Comparison of ENCODE assay signal across 28 cellular contexts in genomic region chr2:84942166-84942565, GRCh38. TPM values are rescaled to one million over a fixed set of nuclear protein-coding genes. Genes with fewer than 3 reads are reported as not detected.
DNase-seq lines count a peak whose midpoint lies in the region; TF ChIP-seq lines count a peak whose summit lies in the region.
"Had no signal": no experiment of that assay in that cellular context is flagged by ENCODE, and none has a peak within 500 bp of the region (broad histone marks: within the 10 kb centered on the region; RNA-seq: fewer than 3 reads in every experiment).

No MANE protein-coding gene starts in this region.

- peak overlapping the region; percentile 61 for H3K4me2 ChIP-seq in OCI-LY3 (ENCODE audit: low read length)
- H3K4me2 ChIP-seq: neural progenitor cell had no signal

- peaks cover 93% of the 10 kb centered on the region for H3K4me1 ChIP-seq in OCI-LY3 (ENCODE audit: low read length)
- H3K4me1 ChIP-seq in spleen = peaks cover 6 to 86% (median 51%) of the 10 kb centered on the region in 6 donors
- H3K4me1 ChIP-seq: neural progenitor cell, right atrium auricular region, uterus had no signal

- DNase-seq in activated T-cell treated with anti-CD3 and anti-CD28 coated beads, Interleukin-2, amount 50 U/mL, for 24 hours = no peak
- no peak for DNase-seq in activated T-cell treated with anti-CD3 and anti-CD28 coated beads, Interleukin-2, amount 50 U/mL, for 48 hours
- DNase-seq in activated naive CD8-positive, alpha-beta T cell treated with anti-CD3 and anti-CD28 coated beads for 36 hours = no peak
- DNase-seq in spleen (peak; percentile 44), RKO (ENCODE audit: low spot score) (no peak), NCI-H146 treated with DMSO at 0.1 percent for 48 hours (lab: John Stamatoyannopoulos, UW; ENCODE audit: unreplicated experiment) (no peak), DMS153 (lab: John Stamatoyannopoulos, UW) (no peak)
- DNase-seq: activated CD4-positive, alpha-beta memory T cell treated with anti-CD3 and anti-CD28 coated beads, Interleukin-2, amount 10 ng/mL, durations not matched to agents 7 days and 5 days; activated effector memory CD4-positive, alpha-beta T cell treated with Interleukin-2 at 50 U/mL for 16 hours; CD4-positive, CD25-positive, alpha-beta regulatory T cell; central memory CD4-positive, alpha-beta T cell; DND-41; GF-D8; mesenchymal stem cell; NCI-H1417; NCI-H2081; NCI-H2227 treated with DMSO at 0.1 percent for 48 hours; NCI-H526 treated with DMSO at 0.1 percent for 48 hours; pancreas; small intestine; stimulated activated CD4-positive, alpha-beta T cell treated with anti-CD3 and anti-CD28 coated beads, Interleukin-1b, Interleukin-23, amount 100 ng/mL, for 48 hours; stomach; uterus had no signal

- H3K27ac ChIP-seq in OCI-LY3 (ENCODE audit: low read length) (peak overlapping the region; percentile 99), spleen (peak overlapping the region in 3 of 8 donors; percentile 43 to 55 (median 48))
- H3K27ac ChIP-seq: neural progenitor cell, pancreas, right atrium auricular region, SJSA1, stomach, uterus had no signal

- H3K9ac ChIP-seq in OCI-LY3 (ENCODE audit: low read length) = peak overlapping the region; percentile 45; the same call in 1 of the 2 replicates
- H3K9ac ChIP-seq: neural progenitor cell had no signal

- peaks cover 2% of the 10 kb centered on the region for H3K9me3 Mint-ChIP-seq in activated T-cell treated with anti-CD3 and anti-CD28 coated beads, Interleukin-2, amount 50 U/mL, for 24 hours
- peaks cover 5% of the 10 kb centered on the region for H3K9me3 Mint-ChIP-seq in activated naive CD8-positive, alpha-beta T cell treated with anti-CD3 and anti-CD28 coated beads for 36 hours
- H3K9me3 Mint-ChIP-seq: activated CD4-positive, alpha-beta memory T cell treated with anti-CD3 and anti-CD28 coated beads, Interleukin-2, amount 10 ng/mL, durations not matched to agents 7 days and 5 days; CD4-positive, CD25-positive, alpha-beta regulatory T cell; neural progenitor cell had no signal

- intact Hi-C loops in spleen (cut with DNase I; ENCODE audit: low total_unique reads) = no loop called here

- H3K9me3 ChIP-seq in OCI-LY3 (ENCODE audit: insufficient read depth, low read length) = no peaks in the 10 kb centered on the region
- no peaks in the 10 kb centered on the region for H3K9me3 ChIP-seq in spleen
- H3K9me3 ChIP-seq: left lung, pancreas, right atrium auricular region, SJSA1, stomach, uterus had no signal

- TF ChIP-seq CTCF in OCI-LY3 (IDR thresholded peaks at IDR 0.05; ENCODE audit: low read depth, low read length) = no peak
- no peak for TF ChIP-seq CTCF in spleen (IDR thresholded peaks at IDR 0.05 in 8 of 11, conservative IDR thresholded peaks at IDR 0.05 in 3 of 11)

- no peaks in the 10 kb centered on the region for H4K20me1 ChIP-seq in OCI-LY3 (ENCODE audit: insufficient read depth, low read length)

- H3K79me2 ChIP-seq in OCI-LY3 (ENCODE audit: low read length) = peaks cover 9% of the 10 kb centered on the region; the same call in 1 of the 2 replicates

- no peak overlapping the region for H2AFZ ChIP-seq in OCI-LY3 (ENCODE audit: low read depth, low read length)
- H2AFZ ChIP-seq: neural progenitor cell had no signal

- 92 to 98% (median 94%) methylated on average over 2 of the region's 2 CpGs for WGBS in spleen, 5 donors

- H3K36me3 ChIP-seq in OCI-LY3 (replicated peaks; ENCODE audit: low read depth, low read length) (peaks cover 5% of the 10 kb centered on the region), spleen (no peaks in the 10 kb centered on the region)
- H3K36me3 ChIP-seq: left lung, neural progenitor cell, pancreas, right atrium auricular region, SJSA1, stomach, uterus had no signal

- H3K36me3 Mint-ChIP-seq in activated T-cell treated with anti-CD3 and anti-CD28 coated beads, Interleukin-2, amount 50 U/mL, for 24 hours (ENCODE audit: low read depth) = peaks cover 2% of the 10 kb centered on the region
- H3K36me3 Mint-ChIP-seq in activated naive CD8-positive, alpha-beta T cell treated with anti-CD3 and anti-CD28 coated beads for 36 hours = peaks cover 42% of the 10 kb centered on the region
- H3K36me3 Mint-ChIP-seq: CD4-positive, CD25-positive, alpha-beta regulatory T cell; neural progenitor cell had no signal

- no peak overlapping the region for H3K4me3 Mint-ChIP-seq in activated T-cell treated with anti-CD3 and anti-CD28 coated beads, Interleukin-2, amount 50 U/mL, for 24 hours
- H3K4me3 Mint-ChIP-seq in activated naive CD8-positive, alpha-beta T cell treated with anti-CD3 and anti-CD28 coated beads for 36 hours = no peak overlapping the region
- H3K4me3 Mint-ChIP-seq: activated CD4-positive, alpha-beta memory T cell treated with anti-CD3 and anti-CD28 coated beads, Interleukin-2, amount 10 ng/mL, durations not matched to agents 7 days and 5 days; neural progenitor cell had no signal

- peak overlapping the region; percentile 88 for H3K27ac Mint-ChIP-seq in activated T-cell treated with anti-CD3 and anti-CD28 coated beads, Interleukin-2, amount 50 U/mL, for 24 hours
- H3K27ac Mint-ChIP-seq in activated naive CD8-positive, alpha-beta T cell treated with anti-CD3 and anti-CD28 coated beads for 36 hours = peak overlapping the region; percentile 51
- H3K27ac Mint-ChIP-seq: activated CD4-positive, alpha-beta memory T cell treated with anti-CD3 and anti-CD28 coated beads, Interleukin-2, amount 10 ng/mL, durations not matched to agents 7 days and 5 days; neural progenitor cell had no signal

- no peak for TF ChIP-seq POLR2A in spleen (IDR thresholded peaks at IDR 0.05)

- H3K27me3 ChIP-seq in OCI-LY3 (ENCODE audit: low read depth, low read length) = no peaks in the 10 kb centered on the region
- no peaks in the 10 kb centered on the region for H3K27me3 ChIP-seq in spleen (replicated peaks in 1 of 7)
- H3K27me3 ChIP-seq: left lung, neural progenitor cell, pancreas, right atrium auricular region, SJSA1, stomach, uterus had no signal

- peak overlapping the region; percentile 20; the same call in 1 of the 2 replicates for H3K4me3 ChIP-seq in OCI-LY3 (ENCODE audit: low read length)
- no peak overlapping the region for H3K4me3 ChIP-seq in spleen
- H3K4me3 ChIP-seq: left lung, neural progenitor cell, pancreas, right atrium auricular region, SJSA1, stomach, uterus had no signal

- peaks cover 81% of the 10 kb centered on the region for H3K4me1 Mint-ChIP-seq in activated T-cell treated with anti-CD3 and anti-CD28 coated beads, Interleukin-2, amount 50 U/mL, for 24 hours (ENCODE audit: low read depth)
- peaks cover 72% of the 10 kb centered on the region for H3K4me1 Mint-ChIP-seq in activated naive CD8-positive, alpha-beta T cell treated with anti-CD3 and anti-CD28 coated beads for 36 hours

- H3K27me3 Mint-ChIP-seq in activated T-cell treated with anti-CD3 and anti-CD28 coated beads, Interleukin-2, amount 50 U/mL, for 24 hours = no peaks in the 10 kb centered on the region
- no peaks in the 10 kb centered on the region for H3K27me3 Mint-ChIP-seq in activated naive CD8-positive, alpha-beta T cell treated with anti-CD3 and anti-CD28 coated beads for 36 hours
- H3K27me3 Mint-ChIP-seq: activated CD4-positive, alpha-beta memory T cell treated with anti-CD3 and anti-CD28 coated beads, Interleukin-2, amount 10 ng/mL, durations not matched to agents 7 days and 5 days; CD4-positive, CD25-positive, alpha-beta regulatory T cell had no signal

RNA-seq across cellular contexts. Expression of gene KCMF1, which starts 28.8 kb away (rescaled TPM):
- total RNA-seq in activated naive CD8-positive, alpha-beta T cell treated with anti-CD3 and anti-CD28 coated beads for 36 hours = 100 to 1,000 TPM; 101 to 111 TPM
- total RNA-seq in spleen = 10 to 100 TPM; 34.2 to 68.1 (median 63.3) TPM
- 10 to 100 TPM; 15.9 to 26.4 (median 24.3) TPM for polyA plus RNA-seq in spleen

RNA-seq across cellular contexts. Expression of gene TMSB10, which starts 36.7 kb away (rescaled TPM):
- 1,000 to 10,000 TPM; 1,816 to 1,884 TPM for total RNA-seq in activated naive CD8-positive, alpha-beta T cell treated with anti-CD3 and anti-CD28 coated beads for 36 hours
- total RNA-seq in spleen = 1,000 to 10,000 TPM; 1,416 to 3,222 (median 1,664) TPM
- polyA plus RNA-seq in spleen = 1,000 to 10,000 TPM; 2,869 to 3,827 (median 3,008) TPM
